8 cellular contexts compared by ENCODE assay signal in genomic region chr11:130002352-130002845, GRCh38.
A peak's percentile ranks its signal among the peaks of the same experiment; 100 is the strongest.
DNase-seq lines count a peak whose midpoint lies in the region; ATAC-seq and TF ChIP-seq lines count a peak whose summit lies in the region.

A gene with protein sequence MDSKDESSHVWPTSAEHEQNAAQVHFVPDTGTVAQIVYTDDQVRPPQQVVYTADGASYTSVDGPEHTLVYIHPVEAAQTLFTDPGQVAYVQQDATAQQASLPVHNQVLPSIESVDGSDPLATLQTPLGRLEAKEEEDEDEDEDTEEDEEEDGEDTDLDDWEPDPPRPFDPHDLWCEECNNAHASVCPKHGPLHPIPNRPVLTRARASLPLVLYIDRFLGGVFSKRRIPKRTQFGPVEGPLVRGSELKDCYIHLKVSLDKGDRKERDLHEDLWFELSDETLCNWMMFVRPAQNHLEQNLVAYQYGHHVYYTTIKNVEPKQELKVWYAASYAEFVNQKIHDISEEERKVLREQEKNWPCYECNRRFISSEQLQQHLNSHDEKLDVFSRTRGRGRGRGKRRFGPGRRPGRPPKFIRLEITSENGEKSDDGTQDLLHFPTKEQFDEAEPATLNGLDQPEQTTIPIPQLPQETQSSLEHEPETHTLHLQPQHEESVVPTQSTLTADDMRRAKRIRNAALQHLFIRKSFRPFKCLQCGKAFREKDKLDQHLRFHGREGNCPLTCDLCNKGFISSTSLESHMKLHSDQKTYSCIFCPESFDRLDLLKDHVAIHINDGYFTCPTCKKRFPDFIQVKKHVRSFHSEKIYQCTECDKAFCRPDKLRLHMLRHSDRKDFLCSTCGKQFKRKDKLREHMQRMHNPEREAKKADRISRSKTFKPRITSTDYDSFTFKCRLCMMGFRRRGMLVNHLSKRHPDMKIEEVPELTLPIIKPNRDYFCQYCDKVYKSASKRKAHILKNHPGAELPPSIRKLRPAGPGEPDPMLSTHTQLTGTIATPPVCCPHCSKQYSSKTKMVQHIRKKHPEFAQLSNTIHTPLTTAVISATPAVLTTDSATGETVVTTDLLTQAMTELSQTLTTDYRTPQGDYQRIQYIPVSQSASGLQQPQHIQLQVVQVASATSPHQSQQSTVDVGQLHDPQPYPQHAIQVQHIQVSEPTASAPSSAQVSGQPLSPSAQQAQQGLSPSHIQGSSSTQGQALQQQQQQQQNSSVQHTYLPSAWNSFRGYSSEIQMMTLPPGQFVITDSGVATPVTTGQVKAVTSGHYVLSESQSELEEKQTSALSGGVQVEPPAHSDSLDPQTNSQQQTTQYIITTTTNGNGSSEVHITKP (minus strand): TSS chr11:130002835. CDS start chr11:129960964, 41,871 bp downstream.

- H3K4me3 ChIP-seq in AG04449 (ENCODE audit: low read depth, low read length) = peak within 1 kb of the TSS; percentile 75
- H3K4me3 ChIP-seq in choroid plexus epithelial cell (ENCODE audit: low read depth, low read length) = peak within 1 kb of the TSS; percentile 77

- no peak for TF ChIP-seq CTCF in AG04449 (IDR thresholded peaks at IDR 0.05; ENCODE audit: insufficient read depth, low read length, missing control alignments)
- no peak for TF ChIP-seq CTCF in choroid plexus epithelial cell (conservative IDR thresholded peaks at IDR 0.05; ENCODE audit: low read depth, low read length)

- peak; percentile 31 for ATAC-seq in GM18873 (IDR thresholded peaks at IDR 0.05; ENCODE audit: low FRiP score, unreplicated experiment)
- peak; percentile 26 for ATAC-seq in HG03108 (IDR thresholded peaks at IDR 0.05; ENCODE audit: unreplicated experiment)

- DNase-seq in AG04449 (ENCODE audit: low read depth, low spot score) (peak; percentile 56), NCI-H345 (lab: John Stamatoyannopoulos, UW) (peak; percentile 94), choroid plexus epithelial cell (ENCODE audit: low read depth) (peak; percentile 94)
- DNase-seq in activated CD4-positive, alpha-beta T cell treated with anti-CD3 and anti-CD28 coated beads for 24 hours (ENCODE audit: low read depth in 2 of 2) = peak; percentile 82 to 84
- peak; percentile 90 for DNase-seq in stimulated activated CD4-positive, alpha-beta T cell treated with anti-CD3 and anti-CD28 coated beads, Interleukin-1b, Interleukin-23, amount 100 ng/mL, for 48 hours

- H3K27ac ChIP-seq in layer of hippocampus (ENCODE audit: low read depth, low read length) = peak within 1 kb of the TSS; percentile 100

- CTCF ChIA-PET in AG04449 (lab: Yijun Ruan, JAX) = interaction anchor here (1.4 kb wide), 1 partner anchor 51 kb away, joined by 3 read pairs; no protein-coding TSS in a partner anchor

- no peaks in the 10 kb centered on the region for H3K27me3 ChIP-seq in layer of hippocampus (ENCODE audit: control insufficient read depth, insufficient read depth, low read length)

- POLR2A ChIA-PET in AG04449 (lab: Yijun Ruan, JAX) = interaction anchor here (0.6 to 2.6 kb wide), 11 partner anchors 9 to 277 kb away, joined by 3 to 13 read pairs (median 3); partner anchors contain the start of gene APLP2

Comparison
In these comparisons a context has a peak if more than half of its experiments do, and no peak if none do; other contexts are left out.
1. Peak in every context shown above with its lines: DNase-seq, ATAC-seq, H3K4me3 ChIP-seq and H3K27ac ChIP-seq.